In the genomic region with DNA sequence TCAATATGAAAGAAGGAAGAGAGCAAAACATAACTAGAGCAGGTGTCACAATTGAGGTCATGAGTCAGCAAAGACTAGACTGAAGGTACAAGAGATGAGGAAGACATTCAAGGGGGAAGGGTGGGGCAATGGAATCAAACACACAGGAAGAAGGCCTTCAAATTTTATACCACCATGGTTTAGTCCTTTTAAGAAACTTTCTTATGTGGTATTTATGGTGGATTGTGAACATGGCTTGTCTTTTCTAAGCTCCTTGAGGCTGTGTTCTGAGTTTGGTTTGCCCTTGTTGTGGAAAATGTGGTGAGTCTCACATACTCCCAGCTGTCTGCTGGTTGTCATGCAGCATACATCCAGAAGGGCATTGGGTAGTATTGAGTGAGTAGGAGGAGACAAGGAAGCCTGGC, we compare ENCODE assay signal across 9 cellular contexts.
DNase-seq lines count a peak whose midpoint lies in the region; ATAC-seq and TF ChIP-seq lines count a peak whose summit lies in the region.
"Had no signal": no experiment of that assay in that cellular context is flagged by ENCODE, and none has a peak within 500 bp of the region (broad histone marks: within the 10 kb centered on the region; RNA-seq: fewer than 3 reads in every experiment).

No MANE protein-coding gene starts in this region.

- H3K4me1 ChIP-seq in ascending aorta, result no peaks in the 10 kb centered on the region

- H3K27me3 ChIP-seq in ascending aorta, result no peaks in the 10 kb centered on the region

- H3K36me3 ChIP-seq in ascending aorta, result no peaks in the 10 kb centered on the region

- DNase-seq in OCI-M1 (lab: John Stamatoyannopoulos, UW) (peak; percentile 53), fibroblast of mammary gland (ENCODE audit: low read depth) (peak; percentile 30), NCI-H1092 (lab: John Stamatoyannopoulos, UW) (no peak), GOT3 (lab: John Stamatoyannopoulos, UW) (no peak), ascending aorta (ENCODE audit: low spot score in 2 of 2) (no peak), NCI-H2171 treated with DMSO at 0.1 percent for 48 hours (lab: John Stamatoyannopoulos, UW) (no peak)

- H3K9me3 ChIP-seq in ascending aorta, result no peaks in the 10 kb centered on the region

- peak; percentile 96 for ATAC-seq in GM18858 (IDR thresholded peaks at IDR 0.05; ENCODE audit: unreplicated experiment)
- peak; percentile 96 for ATAC-seq in HG02610 (IDR thresholded peaks at IDR 0.05; ENCODE audit: unreplicated experiment)

- TF ChIP-seq CTCF in fibroblast of mammary gland (conservative IDR thresholded peaks at IDR 0.05; ENCODE audit: control insufficient read depth, insufficient read depth, low read depth, low read length), result no peak
- no peak for TF ChIP-seq CTCF in ascending aorta (IDR thresholded peaks at IDR 0.05)

- intact Hi-C loops in ascending aorta (cut with DNase I), result no loop called here

- H3K27ac ChIP-seq in ascending aorta, result no peak overlapping the region
- H3K27ac ChIP-seq: parathyroid adenoma had no signal

- H3K4me3 ChIP-seq in fibroblast of mammary gland (ENCODE audit: control insufficient read depth, low read depth, low read length) (no peak overlapping the region), ascending aorta (no peak overlapping the region)

Comparison
In these comparisons a context has a peak if more than half of its experiments do, and no peak if none do; other contexts are left out.
1. DNase-seq: peak in OCI-M1 (single experiment) and fibroblast of mammary gland (single experiment); none in NCI-H1092 (single experiment), GOT3 (single experiment), ascending aorta (0 of 2) and NCI-H2171 treated with DMSO at 0.1 percent for 48 hours (single experiment).